ENCODE assay signal across 8 cellular contexts in the genomic region with DNA sequence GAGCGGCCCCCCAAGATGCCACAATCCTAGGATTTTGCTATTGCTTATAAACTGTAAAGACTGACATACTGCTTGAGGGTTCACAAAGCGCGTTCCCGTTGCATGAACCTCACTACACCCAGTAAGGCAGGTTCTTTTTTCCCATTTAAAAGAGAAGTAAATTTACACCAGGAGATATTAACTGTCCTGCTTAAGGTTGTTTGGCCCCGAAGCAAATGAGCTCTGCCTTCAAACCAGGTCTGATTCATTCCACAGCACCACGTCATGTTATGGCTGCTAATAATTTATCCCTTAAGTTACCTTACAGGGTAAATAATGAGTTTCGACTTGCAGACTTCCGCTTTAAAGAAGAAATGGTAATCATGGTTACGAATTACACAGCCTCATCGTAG. TPM values are rescaled to one million over a fixed set of nuclear protein-coding genes. Genes with fewer than 3 reads are reported as not detected.
A peak's percentile ranks its signal among the peaks of the same experiment; 100 is the strongest.
DNase-seq lines count a peak whose midpoint lies in the region; ATAC-seq and TF ChIP-seq lines count a peak whose summit lies in the region.

No MANE protein-coding gene starts in this region.

- peak overlapping the region; percentile 54 for H3K27ac ChIP-seq in HUES64 (ENCODE audit: low read depth, low read length)
- H3K27ac ChIP-seq in esophagus muscularis mucosa (replicated peaks in 1 of 4) = peak overlapping the region; percentile 88 to 94 (median 92)
- peak overlapping the region; percentile 61 for H3K27ac ChIP-seq in neural cell (ENCODE audit: low read length)

- H3K27ac Mint-ChIP-seq in activated CD4-positive, alpha-beta T cell treated with anti-CD3 and anti-CD28 coated beads, Interleukin-2, amount 10 ng/mL, durations not matched to agents 24 days and 14 days = peak overlapping the region; percentile 88

- peak overlapping the region; percentile 24 for H2AFZ ChIP-seq in neural cell (ENCODE audit: low read depth, low read length)

- 4% methylated on average over 10 of the region's 10 CpGs for WGBS in HUES64
- whole genome bisulfite sequencing in esophagus muscularis mucosa = 3% methylated on average over 10 of the region's 10 CpGs

- no peaks in the 10 kb centered on the region for H3K27me3 Mint-ChIP-seq in activated CD4-positive, alpha-beta T cell treated with anti-CD3 and anti-CD28 coated beads, Interleukin-2, amount 10 ng/mL, durations not matched to agents 24 days and 14 days

- peaks cover 15% of the 10 kb centered on the region for H3F3A ChIP-seq in neural cell (ENCODE audit: insufficient read depth, low read length, poor library complexity, severe bottlenecking)

- intact Hi-C loops in activated CD4-positive, alpha-beta T cell treated with anti-CD3 and anti-CD28 coated beads, Interleukin-2, amount 10 ng/mL, durations not matched to agents 24 days and 14 days (cut with micrococcal nuclease) = loop anchor here (2.0 to 10.0 kb wide), 7 partner anchors 38 to 745 kb away; partner anchors contain the start of genes GARS1, MINDY4, NOD1 and SCRN1
- intact Hi-C loops in esophagus muscularis mucosa (cut with DNase I) = loop anchor here (5.0 kb wide), 2 partner anchors 40 to 110 kb away; partner anchors contain the start of gene SCRN1

- TF ChIP-seq EP300 in esophagus muscularis mucosa (IDR thresholded peaks at IDR 0.05) = no peak
- TF ChIP-seq EP300 in neural cell (conservative IDR thresholded peaks at IDR 0.05; ENCODE audit: poor library complexity, severe bottlenecking) = no peak

- peaks cover 5% of the 10 kb centered on the region for H3K36me3 Mint-ChIP-seq in activated CD4-positive, alpha-beta T cell treated with anti-CD3 and anti-CD28 coated beads, Interleukin-2, amount 10 ng/mL, durations not matched to agents 24 days and 14 days (ENCODE audit: low read depth)

- H3K79me2 ChIP-seq in neural cell (replicated peaks; ENCODE audit: insufficient read depth, low read length) = peaks cover 57% of the 10 kb centered on the region

- H3K4me1 ChIP-seq in HUES64 (ENCODE audit: insufficient read depth, low read length) (peaks cover 41% of the 10 kb centered on the region; the same call in 1 of the 2 replicates), esophagus muscularis mucosa (peaks cover 37 to 62% (median 48%) of the 10 kb centered on the region in 4 donors)

- no peaks in the 10 kb centered on the region for H3K9me2 ChIP-seq in neural cell (ENCODE audit: insufficient read depth, low read length)

- H3K36me3 ChIP-seq in HUES64 (ENCODE audit: insufficient read depth, low read length) (peaks cover 6% of the 10 kb centered on the region), esophagus muscularis mucosa (no peaks in the 10 kb centered on the region), neural cell (ENCODE audit: insufficient read depth, low read length) (no peaks in the 10 kb centered on the region)

- H3K4me3 ChIP-seq in HUES64 (ENCODE audit: low read length) (peak overlapping the region; percentile 78), esophagus muscularis mucosa (peak overlapping the region; percentile 75 to 95 (median 81)), neural cell (ENCODE audit: low read length) (peak overlapping the region; percentile 89)

- TF ChIP-seq RAD21 in neural cell (conservative IDR thresholded peaks at IDR 0.05) = no peak

- H4K20me1 ChIP-seq in neural cell (ENCODE audit: insufficient read depth) = peaks cover 3% of the 10 kb centered on the region

- H3K9me3 Mint-ChIP-seq in activated CD4-positive, alpha-beta T cell treated with anti-CD3 and anti-CD28 coated beads, Interleukin-2, amount 10 ng/mL, durations not matched to agents 24 days and 14 days = peaks cover 3% of the 10 kb centered on the region

- H3K9me3 ChIP-seq in HUES64 (ENCODE audit: insufficient read depth, low read depth, low read length) (no peaks in the 10 kb centered on the region), esophagus muscularis mucosa (no peaks in the 10 kb centered on the region), neural cell (ENCODE audit: low read length) (no peaks in the 10 kb centered on the region)

- H3K4me1 Mint-ChIP-seq in activated CD4-positive, alpha-beta T cell treated with anti-CD3 and anti-CD28 coated beads, Interleukin-2, amount 10 ng/mL, durations not matched to agents 24 days and 14 days = peaks cover 27% of the 10 kb centered on the region

- no peak for ATAC-seq in GM21390 (IDR thresholded peaks at IDR 0.05; ENCODE audit: unreplicated experiment)

- peak; percentile 32 for DNase-seq in activated naive CD4-positive, alpha-beta T cell treated with Interleukin-2 at 50 U/mL for 16 hours
- no peak for DNase-seq in activated naive CD4-positive, alpha-beta T cell treated with anti-CD3 and anti-CD28 coated beads, Interleukin-2, amount 50 U/mL, for 16 hours
- DNase-seq in activated CD4-positive, alpha-beta T cell treated with anti-CD3 and anti-CD28 coated beads, Interleukin-2, amount 10 ng/mL, durations not matched to agents 24 days and 14 days = no peak
- DNase-seq in esophagus muscularis mucosa (ENCODE audit: extremely low spot score) (no peak), DMS114 treated with DMSO at 0.1 percent for 48 hours (lab: John Stamatoyannopoulos, UW; ENCODE audit: unreplicated experiment) (no peak)

- no peaks in the 10 kb centered on the region for H3K27me3 ChIP-seq in HUES64 (ENCODE audit: insufficient read depth, low read length)
- no peaks in the 10 kb centered on the region for H3K27me3 ChIP-seq in esophagus muscularis mucosa
- H3K27me3 ChIP-seq in neural cell (ENCODE audit: insufficient read depth, low read depth, low read length) = no peaks in the 10 kb centered on the region

- peak overlapping the region; percentile 44; the same call in 1 of the 2 replicates for H3K9ac ChIP-seq in HUES64 (ENCODE audit: low read depth, low read length)
- H3K9ac ChIP-seq in neural cell (ENCODE audit: low read length) = peak overlapping the region; percentile 59

- H3K4me3 Mint-ChIP-seq in activated CD4-positive, alpha-beta T cell treated with anti-CD3 and anti-CD28 coated beads, Interleukin-2, amount 10 ng/mL, durations not matched to agents 24 days and 14 days = no peak overlapping the region

- TF ChIP-seq POLR2A in esophagus muscularis mucosa (IDR thresholded peaks at IDR 0.05; ENCODE audit: low read depth) = no peak

- H3K4me2 ChIP-seq in neural cell (ENCODE audit: low read length) = peak overlapping the region; percentile 95

- no peak for TF ChIP-seq CTCF in esophagus muscularis mucosa (IDR thresholded peaks at IDR 0.05)
- no peak for TF ChIP-seq CTCF in neural cell (IDR thresholded peaks at IDR 0.05; ENCODE audit: poor library complexity, severe bottlenecking)

TF ChIP-seq in neural cell, 6 proteins besides CTCF, POLR2A, EP300 and RAD21:
- TF ChIP-seq SMC3 (conservative IDR thresholded peaks at IDR 0.05; ENCODE audit: poor library complexity) = no peak
- TF ChIP-seq EZH2 (IDR thresholded peaks at IDR 0.05; ENCODE audit: borderline replicate concordance, insufficient read depth, low read length, poor library complexity, severe bottlenecking) = no peak
- TF ChIP-seq TAF1 (IDR thresholded peaks at IDR 0.05; ENCODE audit: low read depth) = no peak
- TF ChIP-seq MXI1 (conservative IDR thresholded peaks at IDR 0.05; ENCODE audit: poor library complexity, severe bottlenecking) = no peak
- no peak for TF ChIP-seq REST (IDR thresholded peaks at IDR 0.05; ENCODE audit: borderline replicate concordance)
- TF ChIP-seq POLR2AphosphoS5 (IDR thresholded peaks at IDR 0.05) = no peak

RNA-seq across cellular contexts. Expression of gene FKBP14, which starts 0.6 kb away (rescaled TPM):
- polyA plus RNA-seq in HUES64 (2013, experiment 1 of 2) = 6.4 TPM
- 9.4 TPM for polyA plus RNA-seq in HUES64 (2013, experiment 2 of 2)
- total RNA-seq in activated CD4-positive, alpha-beta T cell treated with anti-CD3 and anti-CD28 coated beads, Interleukin-2, amount 10 ng/mL, durations not matched to agents 24 days and 14 days = 8.2 and 8.6 TPM in 2 replicates
- total RNA-seq in esophagus muscularis mucosa = 1 to 10 TPM; 6.3 to 8.3 (median 7.0) TPM
- 19.6 and 36.7 TPM in 2 replicates for polyA plus RNA-seq in neural cell
- 18.3 and 21.0 TPM in 2 replicates for polyA minus RNA-seq in neural cell

RNA-seq across cellular contexts. Expression of gene PLEKHA8, which starts 1.2 kb away (rescaled TPM):
- 24.0 TPM for polyA plus RNA-seq in HUES64 (2013, experiment 1 of 2)
- 29.7 TPM for polyA plus RNA-seq in HUES64 (2013, experiment 2 of 2)
- 10.5 and 10.7 TPM in 2 replicates for total RNA-seq in activated CD4-positive, alpha-beta T cell treated with anti-CD3 and anti-CD28 coated beads, Interleukin-2, amount 10 ng/mL, durations not matched to agents 24 days and 14 days
- 10 to 100 TPM in 2 of 4 donors, 1 to 10 TPM in 2; 6.6 to 11.9 (median 10.2) TPM for total RNA-seq in esophagus muscularis mucosa
- 42.7 and 43.1 TPM in 2 replicates for polyA plus RNA-seq in neural cell
- polyA minus RNA-seq in neural cell = 109 and 130 TPM in 2 replicates

RNA-seq across cellular contexts. Expression of gene SCRN1, which starts 37.5 kb away (rescaled TPM):
- polyA plus RNA-seq in HUES64 (2013, experiment 1 of 2) = 44.4 TPM
- 59.2 TPM for polyA plus RNA-seq in HUES64 (2013, experiment 2 of 2)
- 0.66 and 0.84 TPM in 2 replicates for total RNA-seq in activated CD4-positive, alpha-beta T cell treated with anti-CD3 and anti-CD28 coated beads, Interleukin-2, amount 10 ng/mL, durations not matched to agents 24 days and 14 days
- 100 to 1,000 TPM in 1 of 4 donors, 10 to 100 TPM in 3; 63.6 to 105 (median 83.8) TPM for total RNA-seq in esophagus muscularis mucosa
- 130 TPM in 2 replicates for polyA plus RNA-seq in neural cell
- 239 and 252 TPM in 2 replicates for polyA minus RNA-seq in neural cell

Comparison
In these comparisons a context has a peak if more than half of its experiments do, and no peak if none do; other contexts are left out.
1. RNA of gene SCRN1, which starts 37.5 kb away (total RNA-seq): 63.6 to 105 TPM in esophagus muscularis mucosa; 0.66 to 0.84 TPM in activated CD4-positive, alpha-beta T cell treated with anti-CD3 and anti-CD28 coated beads, Interleukin-2, amount 10 ng/mL, durations not matched to agents 24 days and 14 days; every median in the first group is over 10 times any median in the second.
2. Peak in every context shown above with its lines, with median percentiles within 50 percentile points of each other: H3K27ac ChIP-seq and H3K4me3 ChIP-seq.